ENCODE assay signal across 8 cellular contexts in genomic region chr10:5545778-5546710, GRCh38. TPM values are rescaled to one million over a fixed set of nuclear protein-coding genes. Genes with fewer than 3 reads are reported as not detected.
DNase-seq lines count a peak whose midpoint lies in the region; ATAC-seq and TF ChIP-seq lines count a peak whose summit lies in the region.

No MANE protein-coding gene starts in this region.

- intact Hi-C loops in PC-3 (cut with micrococcal nuclease) = loop anchor here (1.0 to 5.0 kb wide), 3 partner anchors 77 to 100 kb away; no protein-coding TSS in a partner anchor
- intact Hi-C loops in ovary (cut with DNase I) = loop anchor here in 1 of 4 donors (10.0 kb wide), 1 partner anchor 91 kb away; no protein-coding TSS in a partner anchor

- H3K27me3 ChIP-seq in PC-3 (ENCODE audit: low read length) (no peaks in the 10 kb centered on the region), ovary (no peaks in the 10 kb centered on the region)

- no peaks in the 10 kb centered on the region for H4K20me1 ChIP-seq in PC-3 (ENCODE audit: low read length)

- H3K79me2 ChIP-seq in PC-3 (ENCODE audit: low read length) = no peaks in the 10 kb centered on the region

- H3K9me3 ChIP-seq in PC-3 (ENCODE audit: low read length) (no peaks in the 10 kb centered on the region), ovary (no peaks in the 10 kb centered on the region)

- H3F3A ChIP-seq in PC-3 (ENCODE audit: low read length, unreplicated experiment) = peaks cover 6% of the 10 kb centered on the region

- in situ Hi-C loops in Caki2 (cut with HindIII; ENCODE audit: low pct_unique_long_range_greater_than_20kb, low sequenced_read_pairs) = no loop called here

- H3K36me3 ChIP-seq in PC-3 (ENCODE audit: low read depth, low read length) (peaks cover 3% of the 10 kb centered on the region; the same call in 1 of the 2 replicates), ovary (no peaks in the 10 kb centered on the region)

- peak overlapping the region; percentile 100 for H3K27ac ChIP-seq in PC-3 (ENCODE audit: low read length)
- no peak overlapping the region for H3K27ac ChIP-seq in ovary

- peak overlapping the region; percentile 66 for H3K9ac ChIP-seq in PC-3 (ENCODE audit: low read length)

- WGBS in ovary, 3 donors = 72 to 86% (median 76%) methylated on average over 23 of the region's 23 CpGs

- no peak for TF ChIP-seq EP300 in ovary (IDR thresholded peaks at IDR 0.05)

- H2AFZ ChIP-seq in PC-3 (ENCODE audit: low read length) = no peak overlapping the region

- POLR2A ChIA-PET in PC-3 (lab: Charles Lee; ENCODE audit: unreplicated experiment) = interaction anchor here (0.5 to 1.3 kb wide), 8 partner anchors 38 to 134 kb away, joined by 3 to 8 read pairs (median 4); partner anchors contain the start of gene NET1

- no peak overlapping the region for H3K4me3 ChIP-seq in PC-3 (ENCODE audit: low read length)
- no peak overlapping the region for H3K4me3 ChIP-seq in fibroblast of pulmonary artery (replicated peaks; ENCODE audit: low read depth, low read length)
- no peak overlapping the region for H3K4me3 ChIP-seq in ovary

- TF ChIP-seq POLR2A in ovary (IDR thresholded peaks at IDR 0.05) = no peak

- CTCF ChIA-PET in PC-3 (lab: Charles Lee) = interaction anchor here (0.9 to 1.1 kb wide), 2 partner anchors 76 to 77 kb away, joined by 3 to 5 read pairs; no protein-coding TSS in a partner anchor

- H3K9me2 ChIP-seq in PC-3 (replicated peaks; ENCODE audit: low read length) = no peaks in the 10 kb centered on the region

- H3K4me1 ChIP-seq in PC-3 (ENCODE audit: insufficient read depth, low read length) (peaks cover 67% of the 10 kb centered on the region), ovary (ENCODE audit: insufficient read depth) (peaks cover 9% of the 10 kb centered on the region)

- peak; percentile 93 for DNase-seq in Caki2 (ENCODE audit: low read depth)
- peak; percentile 60 for DNase-seq in PC-3
- peak; percentile 79 for DNase-seq in fibroblast of pulmonary artery (ENCODE audit: low read depth)
- peak in 4 of 5 donors; percentile 3 to 62 (median 38) for DNase-seq in ovary
- DNase-seq in ecto neural progenitor cell (ENCODE audit: low spot score) = no peak
- DNase-seq in SIG-M5 (lab: John Stamatoyannopoulos, UW) = no peak
- no peak for DNase-seq in HuH-7 (ENCODE audit: low spot score)
- DNase-seq in NCI-H526 (lab: John Stamatoyannopoulos, UW) = no peak

- no TSS peak for BruUV-seq in PC-3 (replicated peaks; lab: Mats Ljungman, UMichigan)

- peak; percentile 39 for ATAC-seq in PC-3

- no peak for TF ChIP-seq CTCF in PC-3 (conservative IDR thresholded peaks at IDR 0.05; ENCODE audit: low read depth, low read length)
- TF ChIP-seq CTCF in fibroblast of pulmonary artery (IDR thresholded peaks at IDR 0.05; ENCODE audit: low read length, missing control alignments) = no peak
- TF ChIP-seq CTCF in ovary (IDR thresholded peaks at IDR 0.05) = no peak

- peak overlapping the region; percentile 55 for H3K4me2 ChIP-seq in PC-3 (ENCODE audit: low read length)

RNA-seq across cellular contexts. Expression of gene CALML3, which starts 21.3 kb away (rescaled TPM):
- not detected in 2 replicates for total RNA-seq in Caki2 (2014; rRNA removed; shearing (Covaris generic); ENCODE audit: low replicate concordance)
- not detected in 2 replicates for total RNA-seq in PC-3 (2014; rRNA removed)
- total RNA-seq in ovary = 1 to 10 TPM in 1 of 7 donors, not detected in 6; 1.5 TPM
- under 1 TPM in 1 of 2 donors, not detected in 1; 0.02 TPM for polyA plus RNA-seq in ovary

RNA-seq across cellular contexts. Expression of gene CALML5, which starts 46.7 kb away (rescaled TPM):
- total RNA-seq in Caki2 (2014; rRNA removed; shearing (Covaris generic); ENCODE audit: low replicate concordance) = not detected in 2 replicates
- total RNA-seq in PC-3 (2014; rRNA removed) = not detected in 2 replicates
- total RNA-seq in ovary = 1 to 10 TPM in 1 of 7 donors, not detected in 6; 1.7 TPM
- polyA plus RNA-seq in ovary = not detected

Comparison
In these comparisons a context has a peak if more than half of its experiments do, and no peak if none do; other contexts are left out.
1. DNase-seq: peak in Caki2 (single experiment), PC-3 (single experiment), fibroblast of pulmonary artery (single experiment) and ovary (4 of 5); none in ecto neural progenitor cell (single experiment), SIG-M5 (single experiment), HuH-7 (single experiment) and NCI-H526 (0 of 2).